7 cellular contexts compared by ENCODE assay signal in the genomic region with DNA sequence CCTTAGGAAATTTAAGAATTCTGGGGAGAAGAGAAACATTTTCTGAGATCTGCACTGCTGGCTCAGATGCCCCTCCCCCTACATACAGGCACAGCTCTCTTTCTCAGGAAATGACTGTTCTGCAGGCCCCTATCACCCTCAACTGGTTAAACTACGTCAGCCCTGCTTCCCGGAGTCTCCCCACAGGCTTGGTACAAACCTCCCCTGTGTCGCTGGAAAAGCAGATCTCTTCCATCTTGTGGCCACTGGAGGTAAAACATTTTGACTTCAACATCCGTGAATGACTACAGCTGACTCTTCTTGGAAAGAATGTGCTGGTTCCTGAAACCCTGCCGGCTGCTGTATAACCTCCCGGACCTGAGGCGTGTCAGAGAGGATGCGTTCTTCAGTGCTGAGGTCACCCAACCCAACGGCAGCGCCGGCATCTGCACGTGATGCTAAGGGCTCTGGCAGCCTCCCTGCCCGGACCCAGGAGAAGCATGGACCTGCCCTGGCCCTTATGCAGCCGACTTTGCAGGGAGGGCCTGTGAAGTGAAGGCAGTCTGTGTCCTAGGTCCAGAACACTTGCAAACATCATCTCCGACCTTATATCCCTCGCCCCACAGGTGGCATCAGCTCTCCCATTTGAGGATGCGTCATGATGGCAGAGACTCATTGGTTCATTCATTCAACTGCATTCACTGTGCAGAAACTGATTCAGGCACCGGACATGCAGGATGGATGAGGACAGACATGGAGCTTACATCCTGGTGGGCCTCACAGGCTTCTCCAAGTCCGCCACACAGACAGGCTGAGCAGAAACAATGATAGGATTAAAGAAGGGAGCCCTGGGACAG.
DNase-seq lines count a peak whose midpoint lies in the region; ATAC-seq and TF ChIP-seq lines count a peak whose summit lies in the region.

No MANE protein-coding gene starts in this region.

- peak; percentile 29 for TF ChIP-seq CTCF in GM13976 (IDR thresholded peaks at IDR 0.05; ENCODE audit: borderline replicate concordance, control extremely low read depth, extremely low read depth, insufficient read depth, missing control alignments)

- ATAC-seq in HG03039 (IDR thresholded peaks at IDR 0.05; ENCODE audit: unreplicated experiment), result peak; percentile 48

- DNase-seq in GM13976 (ENCODE audit: low spot score) (peak; percentile 82), NCI-H2196 (lab: John Stamatoyannopoulos, UW; ENCODE audit: unreplicated experiment) (peak; percentile 83), cerebellum (ENCODE audit: low spot score) (peak; percentile 80), kidney glomerular epithelial cell (lab: John Stamatoyannopoulos, UW) (peak; percentile 98)
- peak; percentile 38 for DNase-seq in activated CD4-positive, CD25-positive, alpha-beta regulatory T cell treated with anti-CD3 and anti-CD28 coated beads, Interleukin-2, amount 50 U/mL, for 16 hours (ENCODE audit: low read depth, low spot score)
- DNase-seq in stimulated activated CD4-positive, alpha-beta T cell treated with anti-CD3 and anti-CD28 coated beads, Interleukin-15, amount 100 ng/mL, for 1 hour (ENCODE audit: low read depth in 1 of 2, low spot score in 1 of 2), result peak; percentile 37 to 42

- in situ Hi-C loops in GM13976 (cut with MboI; ENCODE audit: low sequenced_read_pairs, unreplicated experiment), result loop anchor here (5.0 kb wide), 1 partner anchor 206 kb away; the partner anchor contains the start of gene SAMD4A

Comparison
In these comparisons a context has a peak if more than half of its experiments do, and no peak if none do; other contexts are left out.
1. Peak in every context shown above with its lines: DNase-seq and ATAC-seq.
2. DNase-seq: peak in every context shown above with its lines; median percentile 98 in kidney glomerular epithelial cell; 83 in NCI-H2196; 82 in GM13976; 80 in cerebellum; 40 in stimulated activated CD4-positive, alpha-beta T cell treated with anti-CD3 and anti-CD28 coated beads, Interleukin-15, amount 100 ng/mL, for 1 hour; 38 in activated CD4-positive, CD25-positive, alpha-beta regulatory T cell treated with anti-CD3 and anti-CD28 coated beads, Interleukin-2, amount 50 U/mL, for 16 hours.